25 cellular contexts compared by ENCODE assay signal in genomic region chr15:67400890-67401289, GRCh38.
"Had no signal": no experiment of that assay in that cellular context is flagged by ENCODE, and none has a peak within 500 bp of the region (broad histone marks: within the 10 kb centered on the region; RNA-seq: fewer than 3 reads in every experiment).

No MANE protein-coding gene starts in this region.

- H3K9me3 ChIP-seq: colonic mucosa, esophagus muscularis mucosa, esophagus squamous epithelium, gastrocnemius medialis, gastroesophageal sphincter, heart left ventricle, heart right ventricle had no signal

- H3K27me3 ChIP-seq: colonic mucosa, dorsolateral prefrontal cortex, esophagus muscularis mucosa, esophagus squamous epithelium, foreskin keratinocyte, gastrocnemius medialis, gastroesophageal sphincter, heart left ventricle, heart right ventricle had no signal

- H3K4me3 ChIP-seq: colonic mucosa, coronary artery, dorsolateral prefrontal cortex, esophagus muscularis mucosa, esophagus squamous epithelium, gastrocnemius medialis, gastroesophageal sphincter, heart left ventricle, heart right ventricle had no signal

- H3K36me3 ChIP-seq: colonic mucosa, esophagus muscularis mucosa, esophagus squamous epithelium, gastrocnemius medialis, gastroesophageal sphincter, heart left ventricle, heart right ventricle had no signal

- H3K4me1 ChIP-seq: colonic mucosa, esophagus squamous epithelium, foreskin keratinocyte, gastrocnemius medialis had no signal

- H3K27ac ChIP-seq: colonic mucosa, coronary artery, dorsolateral prefrontal cortex, epithelial cell of prostate, esophagus muscularis mucosa, esophagus squamous epithelium, foreskin keratinocyte, gastrocnemius medialis, gastroesophageal sphincter, heart left ventricle, heart right ventricle had no signal

- FAIRE-seq: colon, endometrium, frontal cortex had no signal

- DNase-seq: colonic mucosa; cortex of kidney; dorsolateral prefrontal cortex; effector CD4-positive, alpha-beta T cell; effector CD8-positive, alpha-beta T cell; effector memory CD4-positive, alpha-beta T cell; effector memory CD8-positive, alpha-beta T cell; endodermal cell; erythroblast; esophagus squamous epithelium; foreskin fibroblast; foreskin keratinocyte; foreskin melanocyte; gastrocnemius medialis; glutamatergic neuron; head of caudate nucleus; heart left ventricle; heart right ventricle had no signal
